ENCODE assay signal across 21 cellular contexts in the genomic region with DNA sequence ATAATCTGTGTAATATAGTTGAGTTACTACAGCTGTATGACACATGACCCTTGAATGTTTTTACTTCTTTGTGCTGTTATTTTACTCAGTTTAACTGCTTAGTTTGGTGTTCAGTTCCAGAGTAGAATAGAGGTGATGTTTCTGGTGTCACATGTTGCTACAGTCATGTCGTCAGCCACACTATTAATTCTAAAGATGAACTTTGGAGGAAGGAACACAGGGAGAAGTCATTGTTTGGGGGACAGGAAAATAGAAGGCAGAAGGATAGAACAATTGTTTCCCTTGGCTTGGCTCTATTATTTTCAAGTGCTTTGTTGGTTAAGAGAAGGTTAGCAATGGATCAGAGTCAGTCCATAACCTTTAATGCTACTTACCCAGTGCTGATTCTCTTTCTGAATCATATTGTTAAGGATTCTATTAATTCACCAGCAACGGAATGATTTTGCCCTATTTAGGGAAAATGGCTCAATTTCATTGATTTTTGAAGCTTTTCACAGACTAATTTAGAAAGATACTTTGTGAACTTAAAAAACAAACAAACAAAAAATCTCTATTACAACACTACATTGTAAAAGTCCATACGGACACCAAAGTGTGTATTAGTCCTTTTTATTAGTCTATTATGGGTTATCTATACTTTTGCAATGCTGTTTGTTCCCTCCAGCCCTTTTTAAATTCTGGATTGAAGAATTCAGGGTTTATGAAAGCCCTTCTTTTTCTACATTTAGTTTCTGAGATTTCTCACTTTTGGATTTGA.
"Had no signal": no experiment of that assay in that cellular context is flagged by ENCODE, and none has a peak within 500 bp of the region (broad histone marks: within the 10 kb centered on the region; RNA-seq: fewer than 3 reads in every experiment).

No MANE protein-coding gene starts in this region.

- H3K36me3 Mint-ChIP-seq: brain had no signal

- H3K27ac Mint-ChIP-seq: activated CD4-positive, alpha-beta T cell treated with anti-CD3 and anti-CD28 coated beads, Interleukin-2, amount 10 ng/mL, durations not matched to agents 24 days and 14 days; activated CD8-positive, alpha-beta T cell treated with anti-CD3 and anti-CD28 coated beads, Interleukin-2, amount 10 ng/mL, durations not matched to agents 7 days and 5 days; activated naive CD4-positive, alpha-beta T cell treated with anti-CD3 and anti-CD28 coated beads for 36 hours; brain; progenitor cell of endocrine pancreas; stimulated activated naive B cell treated with anti-CD40 and anti-IgM and Interleukin-4, amounts not matched to agents 10 μg/mL and 1 μg/mL and 100 μg/mL, for 72 hours had no signal

- H3K27me3 Mint-ChIP-seq: progenitor cell of endocrine pancreas; stimulated activated naive B cell treated with anti-CD40 and anti-IgM and Interleukin-4, amounts not matched to agents 10 μg/mL and 1 μg/mL and 100 μg/mL, for 72 hours had no signal

- H3K9me3 Mint-ChIP-seq: activated CD4-positive, alpha-beta T cell treated with anti-CD3 and anti-CD28 coated beads, Interleukin-2, amount 10 ng/mL, durations not matched to agents 24 days and 14 days; activated naive CD4-positive, alpha-beta T cell treated with anti-CD3 and anti-CD28 coated beads for 36 hours; activated T-cell treated with anti-CD3 and anti-CD28 coated beads, Interleukin-2, amount 50 U/mL, for 4 hours; brain; central memory CD8-positive, alpha-beta T cell had no signal

- H3K9me3 ChIP-seq: colonic mucosa, sigmoid colon had no signal

- H3K4me1 Mint-ChIP-seq: activated CD4-positive, alpha-beta T cell treated with anti-CD3 and anti-CD28 coated beads, Interleukin-2, amount 10 ng/mL, durations not matched to agents 24 days and 14 days; brain; central memory CD8-positive, alpha-beta T cell had no signal

- H3K4me1 ChIP-seq: colonic mucosa, spleen had no signal

- DNase-seq: activated CD4-positive, alpha-beta T cell treated with anti-CD3 and anti-CD28 coated beads, Interleukin-2, amount 10 ng/mL, durations not matched to agents 24 days and 14 days; activated CD4-positive, CD25-positive, alpha-beta regulatory T cell; activated CD8-positive, alpha-beta memory T cell treated with anti-CD3 and anti-CD28 coated beads, Interleukin-2, amount 50 U/mL, for 4 hours; activated CD8-positive, alpha-beta T cell treated with anti-CD3 and anti-CD28 coated beads, Interleukin-2, amount 10 ng/mL, durations not matched to agents 7 days and 5 days; activated naive CD4-positive, alpha-beta T cell treated with anti-CD3 and anti-CD28 coated beads for 36 hours; activated T-cell treated with anti-CD3 and anti-CD28 coated beads, Interleukin-2, amount 50 U/mL, for 4 hours; colonic mucosa; left cardiac atrium; mammary epithelial cell; midbrain; sigmoid colon; spleen; stimulated activated CD4-positive, alpha-beta T cell treated with anti-CD3 and anti-CD28 coated beads, Interleukin-4, amount 100 ng/mL, for 4 hours; stimulated activated naive B cell treated with anti-CD40 and anti-IgM and Interleukin-4, amounts not matched to agents 10 μg/mL and 1 μg/mL and 100 μg/mL, for 72 hours; T-helper 1 cell; T1000 had no signal

- H3K4me3 ChIP-seq: colonic mucosa, hepatocyte, sigmoid colon, spleen had no signal

- H3K36me3 ChIP-seq: colonic mucosa, spleen had no signal

- ATAC-seq: activated CD8-positive, alpha-beta T cell treated with anti-CD3 and anti-CD28 coated beads, Interleukin-2, amount 10 ng/mL, durations not matched to agents 7 days and 5 days; activated T-cell treated with anti-CD3 and anti-CD28 coated beads, Interleukin-2, amount 50 U/mL, for 4 hours; esophagus mucosa; left cardiac atrium; stimulated activated naive B cell treated with anti-CD40 and anti-IgM and Interleukin-4, amounts not matched to agents 10 μg/mL and 1 μg/mL and 100 μg/mL, for 72 hours had no signal

- H3K27me3 ChIP-seq: colonic mucosa, hepatocyte, sigmoid colon, spleen had no signal

- H3K27ac ChIP-seq: colonic mucosa, hepatocyte, sigmoid colon had no signal

- H3K4me3 Mint-ChIP-seq: activated CD4-positive, alpha-beta T cell treated with anti-CD3 and anti-CD28 coated beads, Interleukin-2, amount 10 ng/mL, durations not matched to agents 24 days and 14 days; activated CD8-positive, alpha-beta T cell treated with anti-CD3 and anti-CD28 coated beads, Interleukin-2, amount 10 ng/mL, durations not matched to agents 7 days and 5 days; activated naive CD4-positive, alpha-beta T cell treated with anti-CD3 and anti-CD28 coated beads for 36 hours; activated T-cell treated with anti-CD3 and anti-CD28 coated beads, Interleukin-2, amount 50 U/mL, for 4 hours; brain; central memory CD8-positive, alpha-beta T cell; stimulated activated naive B cell treated with anti-CD40 and anti-IgM and Interleukin-4, amounts not matched to agents 10 μg/mL and 1 μg/mL and 100 μg/mL, for 72 hours had no signal
